ENCODE assay signal across 7 cellular contexts in the genomic region with DNA sequence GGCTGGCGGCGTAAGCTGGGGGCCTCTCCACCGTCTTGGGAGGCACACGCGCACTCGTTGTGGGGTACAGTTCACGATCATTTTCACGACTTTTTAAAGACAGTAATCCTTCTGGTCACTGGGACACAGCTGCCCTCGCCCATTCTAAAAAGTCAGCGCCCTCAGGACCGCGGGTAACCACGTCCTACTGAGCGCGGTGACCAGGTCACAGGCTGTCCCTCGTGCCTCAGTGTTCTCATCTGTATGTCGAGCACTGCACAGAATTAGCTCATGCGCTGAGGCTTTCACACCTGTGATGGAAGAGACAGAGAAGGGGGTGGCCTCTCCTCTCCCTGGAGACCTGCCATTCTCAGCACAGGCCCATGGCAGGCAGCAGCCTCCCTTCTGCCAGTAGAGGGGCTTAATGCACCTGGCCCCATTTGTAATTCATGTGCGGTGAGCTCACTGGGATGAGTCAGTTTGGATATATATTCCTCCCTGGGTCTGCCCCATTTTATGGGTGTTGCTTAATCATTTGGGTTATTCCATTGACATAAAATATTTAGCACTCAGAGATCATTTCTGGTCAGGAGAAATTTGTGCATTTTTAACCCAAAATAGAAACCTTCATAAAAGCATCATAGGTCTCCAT. TPM values are rescaled to one million over a fixed set of nuclear protein-coding genes. Genes with fewer than 3 reads are reported as not detected.
DNase-seq lines count a peak whose midpoint lies in the region; ATAC-seq and TF ChIP-seq lines count a peak whose summit lies in the region.
"Not testable (repeated sequence)": the region's sequence is repeated elsewhere in the genome, so short reads cannot be mapped to it uniquely, and the experiment has no call there.

No MANE protein-coding gene starts in this region.

- not testable (repeated sequence) for H3K36me3 Mint-ChIP-seq in T-helper 2 cell treated with Interferon-gamma antibody and Interleukin-4, amounts not matched to agents 5 μg/mL and 100 μg/mL, for 36 hours (ENCODE audit: low read depth); activated naive CD8-positive, alpha-beta T cell treated with anti-CD3 and anti-CD28 coated beads for 36 hours

- intact Hi-C loops in right lobe of liver (cut with DNase I) = not testable (repeated sequence)

- H3K27ac Mint-ChIP-seq in T-helper 2 cell treated with Interferon-gamma antibody and Interleukin-4, amounts not matched to agents 5 μg/mL and 100 μg/mL, for 36 hours = peak overlapping the region; percentile 90
- H3K27ac Mint-ChIP-seq in activated naive CD8-positive, alpha-beta T cell treated with anti-CD3 and anti-CD28 coated beads for 36 hours = peak overlapping the region; percentile 98

- peak overlapping the region; percentile 74 for H3K4me3 ChIP-seq in epithelial cell of proximal tubule (ENCODE audit: low read depth, low read length)
- peak overlapping the region; percentile 40 to 64 (median 57) for H3K4me3 ChIP-seq in right lobe of liver
- H3K4me3 ChIP-seq in skeletal muscle cell (ENCODE audit: low read depth, low read length) = peak overlapping the region; percentile 62

- ATAC-seq in GM21360 (IDR thresholded peaks at IDR 0.05; ENCODE audit: unreplicated experiment) = peak; percentile 5
- ATAC-seq in right lobe of liver = not testable (repeated sequence)

- peak overlapping the region; percentile 99 for H3K4me3 Mint-ChIP-seq in T-helper 2 cell treated with Interferon-gamma antibody and Interleukin-4, amounts not matched to agents 5 μg/mL and 100 μg/mL, for 36 hours
- H3K4me3 Mint-ChIP-seq in activated naive CD8-positive, alpha-beta T cell treated with anti-CD3 and anti-CD28 coated beads for 36 hours = peak overlapping the region; percentile 94

- not testable (repeated sequence) for TF ChIP-seq POLR2A in right lobe of liver (IDR thresholded peaks at IDR 0.05)

- not testable (repeated sequence) for H3K27ac ChIP-seq in right lobe of liver

- not testable (repeated sequence) for H3K9me3 Mint-ChIP-seq in T-helper 2 cell treated with Interferon-gamma antibody and Interleukin-4, amounts not matched to agents 5 μg/mL and 100 μg/mL, for 36 hours; activated naive CD8-positive, alpha-beta T cell treated with anti-CD3 and anti-CD28 coated beads for 36 hours

- H3K9me3 ChIP-seq in right lobe of liver = not testable (repeated sequence)

- not testable (repeated sequence) for H3K27me3 Mint-ChIP-seq in T-helper 2 cell treated with Interferon-gamma antibody and Interleukin-4, amounts not matched to agents 5 μg/mL and 100 μg/mL, for 36 hours (ENCODE audit: low read depth); activated naive CD8-positive, alpha-beta T cell treated with anti-CD3 and anti-CD28 coated beads for 36 hours

- DNase-seq in NCI-H2171 (lab: John Stamatoyannopoulos, UW) (peak; percentile 38), skeletal muscle cell (ENCODE audit: low read depth) (peak; percentile 33)
- peak; percentile 7 for DNase-seq in T-helper 2 cell treated with Interferon-gamma antibody and Interleukin-4, amounts not matched to agents 5 μg/mL and 100 μg/mL, for 36 hours (ENCODE audit: low spot score)
- DNase-seq in activated naive CD8-positive, alpha-beta T cell treated with anti-CD3 and anti-CD28 coated beads for 36 hours = peak; percentile 49
- DNase-seq in epithelial cell of proximal tubule (ENCODE audit: low read depth); right lobe of liver: not testable (repeated sequence)

- H3K36me3 ChIP-seq in right lobe of liver = not testable (repeated sequence)

- not testable (repeated sequence) for H3K27me3 ChIP-seq in right lobe of liver

- H3K4me1 ChIP-seq in right lobe of liver = not testable (repeated sequence)

- 5% methylated on average over 17 of the region's 19 CpGs for WGBS in right lobe of liver (ENCODE audit: insufficient coverage, low coverage, low lambda C conversion rate, missing lambda C conversion rate)

- not testable (repeated sequence) for TF ChIP-seq CTCF in epithelial cell of proximal tubule (conservative IDR thresholded peaks at IDR 0.05; ENCODE audit: low read depth, low read length); right lobe of liver (IDR thresholded peaks at IDR 0.05)

- peaks cover 18% of the 10 kb centered on the region for H3K4me1 Mint-ChIP-seq in T-helper 2 cell treated with Interferon-gamma antibody and Interleukin-4, amounts not matched to agents 5 μg/mL and 100 μg/mL, for 36 hours (ENCODE audit: low read depth)
- H3K4me1 Mint-ChIP-seq in activated naive CD8-positive, alpha-beta T cell treated with anti-CD3 and anti-CD28 coated beads for 36 hours = peaks cover 30% of the 10 kb centered on the region

RNA-seq across cellular contexts. Expression of gene DEFB108B, which starts 45.1 kb away (rescaled TPM):
- total RNA-seq in activated naive CD8-positive, alpha-beta T cell treated with anti-CD3 and anti-CD28 coated beads for 36 hours = not detected
- total RNA-seq in epithelial cell of proximal tubule (not detected in 2 replicates), right lobe of liver (not detected)
